In genomic region chr14:75175677-75176141, GRCh38 we compare ENCODE assay signal across 1 cellular context.
TF ChIP-seq lines count a peak whose summit lies in the region.

No MANE protein-coding gene starts in this region.

TF ChIP-seq in IMR-90, 13 proteins besides CTCF, POLR2A, EP300 and RAD21 (continued from another document):
- no peak for TF ChIP-seq NFE2L2 (IDR thresholded peaks at IDR 0.05; ENCODE audit: low read depth, low read length)
- no peak for TF ChIP-seq SMC3 (IDR thresholded peaks at IDR 0.05; ENCODE audit: low read depth, low read length)
- no peak for TF ChIP-seq MAZ (IDR thresholded peaks at IDR 0.05; ENCODE audit: borderline replicate concordance, low read depth, low read length)
- no peak for TF ChIP-seq RCOR1 (IDR thresholded peaks at IDR 0.05; ENCODE audit: insufficient replicate concordance, low read length)
- no peak for TF ChIP-seq MAFK (IDR thresholded peaks at IDR 0.05; ENCODE audit: low read depth, low read length)
